ENCODE assay signal across 1 cellular context in genomic region chr3:115381573-115381912, GRCh38.
TF ChIP-seq lines count a peak whose summit lies in the region.

No MANE protein-coding gene starts in this region.

TF ChIP-seq in SK-N-SH treated with all-trans-retinoic acid at 6 μM for 48 hours, 23 proteins besides CTCF, POLR2A, EP300 and RAD21:
- TF ChIP-seq TSHZ2 (CRISPR knock-in tag; IDR thresholded peaks at IDR 0.05) (no peak), ZFP3 (CRISPR knock-in tag; IDR thresholded peaks at IDR 0.05) (no peak), PATZ1 (CRISPR knock-in tag; IDR thresholded peaks at IDR 0.05; ENCODE audit: borderline replicate concordance) (no peak), OSR1 (CRISPR knock-in tag; IDR thresholded peaks at IDR 0.05) (no peak), ZFP30 (CRISPR knock-in tag; IDR thresholded peaks at IDR 0.05) (no peak), ZNF70 (CRISPR knock-in tag; IDR thresholded peaks at IDR 0.05) (no peak), TOX (CRISPR knock-in tag; IDR thresholded peaks at IDR 0.05; ENCODE audit: borderline replicate concordance) (no peak), CREB5 (CRISPR knock-in tag; IDR thresholded peaks at IDR 0.05; ENCODE audit: low read depth) (no peak), ARNTL (CRISPR knock-in tag; IDR thresholded peaks at IDR 0.05; ENCODE audit: borderline replicate concordance, low read depth) (no peak), ZNF8 (CRISPR knock-in tag; IDR thresholded peaks at IDR 0.05) (no peak), CSDC2 (CRISPR knock-in tag; IDR thresholded peaks at IDR 0.05) (no peak)
